In the genomic region with DNA sequence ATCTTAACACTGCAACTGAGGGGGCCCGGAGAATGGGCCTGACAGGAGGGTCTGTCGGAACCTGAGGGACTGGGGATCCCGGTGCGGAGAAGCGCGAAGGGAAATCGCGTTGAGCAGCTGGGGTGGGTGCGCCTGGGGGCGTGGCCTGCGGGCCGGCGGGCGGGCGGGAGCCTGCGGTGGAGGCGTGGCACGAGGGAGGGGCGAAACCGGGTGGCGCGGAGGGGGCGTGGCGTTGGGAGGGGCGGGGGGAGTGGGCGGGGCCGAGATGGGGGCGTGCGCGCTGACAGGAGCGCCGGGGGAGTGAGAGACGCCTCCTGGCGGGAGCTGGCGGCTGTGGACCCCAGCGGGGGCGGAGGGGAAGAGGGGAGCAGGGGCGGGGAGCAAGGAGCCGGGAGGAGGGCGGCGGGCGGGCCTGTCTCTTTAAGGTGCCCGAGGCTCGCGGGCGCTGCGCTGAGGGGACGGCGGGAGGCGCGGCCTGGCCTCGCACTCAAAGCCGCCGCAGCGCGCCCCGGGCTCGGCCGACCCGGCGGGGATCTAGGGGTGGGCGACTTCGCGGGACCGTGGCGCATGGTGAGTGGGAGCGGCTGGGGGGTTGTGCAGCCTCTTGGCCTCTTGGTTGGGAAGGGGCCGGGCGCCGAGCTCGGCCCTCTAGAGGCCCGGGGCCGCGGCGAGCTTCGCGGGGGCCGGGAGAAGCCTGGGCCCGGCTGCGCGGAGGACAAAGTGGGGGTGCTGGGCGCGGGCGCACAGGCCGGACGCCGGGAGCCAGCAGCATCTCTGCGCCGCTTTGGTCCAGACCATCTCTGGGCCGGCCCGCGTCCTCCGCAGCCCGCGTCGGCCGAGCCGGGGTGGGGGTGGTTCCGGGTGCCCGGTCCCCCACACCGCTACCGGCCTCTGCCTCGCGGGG, we compare ENCODE assay signal across 8 cellular contexts. TPM values are rescaled to one million over a fixed set of nuclear protein-coding genes. Genes with fewer than 3 reads are reported as not detected.
DNase-seq lines count a peak whose midpoint lies in the region; ATAC-seq lines count a peak whose summit lies in the region.

Gene TWSG1 (plus strand): TSS at position 423 of the 904 bp plus-strand sequence. CDS start 2,457 bp downstream, outside the sequence.

- POLR2A ChIA-PET in activated CD4-positive, alpha-beta T cell treated with anti-CD3 and anti-CD28 coated beads for 36 hours (lab: Charles Lee): interaction anchor here (1.2 kb wide), 1 partner anchor 579 kb away, joined by 4 read pairs; the partner anchor contains the start of gene VAPA

- H3K4me3 Mint-ChIP-seq in activated CD4-positive, alpha-beta T cell treated with anti-CD3 and anti-CD28 coated beads for 36 hours: peak within 1 kb of the TSS; percentile 82

- peaks cover 22% of the 10 kb centered on the region for H3K4me1 Mint-ChIP-seq in activated CD4-positive, alpha-beta T cell treated with anti-CD3 and anti-CD28 coated beads for 36 hours

- peak within 1 kb of the TSS; percentile 67 for H3K27ac Mint-ChIP-seq in activated CD4-positive, alpha-beta T cell treated with anti-CD3 and anti-CD28 coated beads for 36 hours

- H3K27ac ChIP-seq in cingulate gyrus (ENCODE audit: low read depth, low read length): peak within 1 kb of the TSS; percentile 47

- peaks cover 5% of the 10 kb centered on the region for H3K36me3 Mint-ChIP-seq in activated CD4-positive, alpha-beta T cell treated with anti-CD3 and anti-CD28 coated beads for 36 hours (ENCODE audit: low read depth)

- ATAC-seq in GM19023 (IDR thresholded peaks at IDR 0.05; ENCODE audit: unreplicated experiment) (peak; percentile 85), HG03280 (IDR thresholded peaks at IDR 0.05; ENCODE audit: unreplicated experiment) (peak; percentile 82)
- ATAC-seq in activated CD4-positive, alpha-beta T cell treated with anti-CD3 and anti-CD28 coated beads for 36 hours: peak; percentile 86

- intact Hi-C loops in activated CD4-positive, alpha-beta T cell treated with anti-CD3 and anti-CD28 coated beads for 36 hours (cut with DNase I, micrococcal nuclease): loop anchor here (1.0 to 10.0 kb wide), 18 partner anchors 70 to 726 kb away; partner anchors contain the start of genes MTCL1 (in 2 of the 2), PPP4R1 (in 2 of the 2), RALBP1 (in 2 of the 2) and ANKRD12 (in 1 of the 2)

- H3K27me3 Mint-ChIP-seq in activated CD4-positive, alpha-beta T cell treated with anti-CD3 and anti-CD28 coated beads for 36 hours: peaks cover 3% of the 10 kb centered on the region

- CTCF ChIA-PET in activated CD4-positive, alpha-beta T cell treated with anti-CD3 and anti-CD28 coated beads for 36 hours (lab: Charles Lee): interaction anchor here (0.7 to 1.0 kb wide), 3 partner anchors 13 to 187 kb away, joined by 3 to 4 read pairs (median 3); no protein-coding TSS in a partner anchor

- H3K9me3 Mint-ChIP-seq in activated CD4-positive, alpha-beta T cell treated with anti-CD3 and anti-CD28 coated beads for 36 hours (ENCODE audit: low read depth): no peaks in the 10 kb centered on the region

- DNase-seq in AML-193 (lab: John Stamatoyannopoulos, UW) (peak; percentile 54 to 59), NCI-H446 treated with DMSO at 0.1 percent for 48 hours (lab: John Stamatoyannopoulos, UW) (peak; percentile 71), kidney tubule cell (ENCODE audit: low spot score) (peak; percentile 94)
- peak; percentile 95 for DNase-seq in activated CD4-positive, alpha-beta T cell treated with anti-CD3 and anti-CD28 coated beads for 36 hours
- peak; percentile 82 to 93 (median 87) for DNase-seq in stimulated activated CD4-positive, alpha-beta T cell treated with anti-CD3 and anti-CD28 coated beads, Interleukin-1b, Interleukin-23, amount 100 ng/mL, for 24 hours (ENCODE audit: low read depth in 4 of 4, low spot score in 1 of 4)

RNA-seq across cellular contexts. Expression of gene TWSG1, which starts in this region (rescaled TPM):
- 1 to 10 TPM; 7.9 to 8.8 TPM for total RNA-seq in activated CD4-positive, alpha-beta T cell treated with anti-CD3 and anti-CD28 coated beads for 36 hours

Comparison
In these comparisons a context has a peak if more than half of its experiments do, and no peak if none do; other contexts are left out.
1. Peak in every context shown above with its lines: DNase-seq, ATAC-seq and H3K27ac ChIP-seq.